In genomic region chr9:92293452-92294296, GRCh38 we compare ENCODE assay signal across 8 cellular contexts.
A peak's percentile ranks its signal among the peaks of the same experiment; 100 is the strongest.
DNase-seq lines count a peak whose midpoint lies in the region; ATAC-seq lines count a peak whose summit lies in the region.

TSS of gene IARS1 (minus strand) at chr9:92293697. CDS start at chr9:92289419, 4,278 bp downstream.

- peak; percentile 100 for DNase-seq in CD1c-positive myeloid dendritic cell (ENCODE audit: extremely low spot score)
- DNase-seq in NCI-H748 (lab: John Stamatoyannopoulos, UW; ENCODE audit: unreplicated experiment) = peak; percentile 98
- DNase-seq in activated CD4-positive, alpha-beta T cell treated with anti-CD3 and anti-CD28 coated beads, Interleukin-2, amount 50 U/mL, for 1 hour = peak; percentile 100
- peak; percentile 97 for DNase-seq in dedifferentiated amniotic fluid mesenchymal stem cell (ENCODE audit: extremely low spot score)
- DNase-seq in left kidney (ENCODE audit: low read depth, low spot score) = peak; percentile 99
- DNase-seq in stimulated activated CD4-positive, alpha-beta T cell treated with anti-CD3 and anti-CD28 coated beads, Interleukin-2, amount 100 ng/mL, for 24 hours = peak; percentile 100

- ATAC-seq in GM19372 (IDR thresholded peaks at IDR 0.05; ENCODE audit: low read depth, unreplicated experiment) (peak; percentile 97), HG03558 (IDR thresholded peaks at IDR 0.05; ENCODE audit: extremely low read depth, unreplicated experiment) (peak; percentile 85)

Comparison
In these comparisons a context has a peak if more than half of its experiments do, and no peak if none do; other contexts are left out.
1. Peak in every context shown above with its lines: DNase-seq and ATAC-seq.